Comparison of ENCODE assay signal across 12 cellular contexts in genomic region chr14:99246536-99247083, GRCh38. TPM values are rescaled to one million over a fixed set of nuclear protein-coding genes. Genes with fewer than 3 reads are reported as not detected.
DNase-seq lines count a peak whose midpoint lies in the region; ATAC-seq and TF ChIP-seq lines count a peak whose summit lies in the region.
"Had no signal": no experiment of that assay in that cellular context is flagged by ENCODE, and none has a peak within 500 bp of the region (broad histone marks: within the 10 kb centered on the region; RNA-seq: fewer than 3 reads in every experiment).

No MANE protein-coding gene starts in this region.

- no peaks in the 10 kb centered on the region for H3K9me3 ChIP-seq in duodenal mucosa (ENCODE audit: control insufficient read depth in 1 of 2, low read length in 2 of 2)

- peaks cover 0 to 6% of the 10 kb centered on the region in 2 donors for H3K27me3 ChIP-seq in duodenal mucosa (ENCODE audit: control insufficient read depth in 1 of 2, insufficient read depth in 2 of 2, low read length in 2 of 2)

- TF ChIP-seq CTCF in natural killer cell (IDR thresholded peaks at IDR 0.05), result no peak

- no peak overlapping the region for H3K27ac ChIP-seq in duodenal mucosa (ENCODE audit: low read depth, low read length)

- peak; percentile 47 for DNase-seq in stimulated activated CD4-positive, alpha-beta T cell treated with anti-CD3 and anti-CD28 coated beads, Interleukin-4, amount 100 ng/mL, for 1 hour
- no peak for DNase-seq in stimulated activated CD4-positive, alpha-beta T cell treated with anti-CD3 and anti-CD28 coated beads, Interleukin-12 subunit alpha, Interleukin-12 subunit beta, amount 100 ng/mL, for 4 hours
- DNase-seq in natural killer cell, result no peak
- no peak for DNase-seq in left ventricle myocardium superior
- DNase-seq: IMR-90; mammary epithelial cell; NCI-H748 treated with DMSO at 0.1 percent for 48 hours; stimulated activated CD4-positive, alpha-beta T cell treated with anti-CD3 and anti-CD28 coated beads, Interleukin-4, amount 100 ng/mL, for 24 hours had no signal

- peaks cover 1 to 15% of the 10 kb centered on the region in 2 donors for H3K36me3 ChIP-seq in duodenal mucosa (ENCODE audit: control insufficient read depth in 1 of 2, insufficient read depth in 2 of 2, low read length in 2 of 2)

- H3K4me3 ChIP-seq in duodenal mucosa (ENCODE audit: low read depth in 1 of 2, low read length in 2 of 2), result peak overlapping the region; percentile 9 to 28

- H3K9ac ChIP-seq in duodenal mucosa (ENCODE audit: low read depth in 1 of 2, low read length in 2 of 2), result no peak overlapping the region

- no peaks in the 10 kb centered on the region for H3K9me3 Mint-ChIP-seq in natural killer cell

- peaks cover 9 to 39% of the 10 kb centered on the region in 2 donors for H3K4me1 ChIP-seq in duodenal mucosa (ENCODE audit: control insufficient read depth in 1 of 2, insufficient read depth in 2 of 2, low read length in 2 of 2)

- ATAC-seq in natural killer cell, result peak; percentile 31 to 55 (median 45)
- ATAC-seq in HG03571 (IDR thresholded peaks at IDR 0.05; ENCODE audit: unreplicated experiment), result no peak
- ATAC-seq in HG03442 (IDR thresholded peaks at IDR 0.05; ENCODE audit: unreplicated experiment), result no peak
- ATAC-seq in HG03457 (IDR thresholded peaks at IDR 0.05; ENCODE audit: unreplicated experiment), result no peak
- ATAC-seq in left ventricle myocardium superior, result no peak

- intact Hi-C loops in natural killer cell (cut with micrococcal nuclease) (no loop called here), left ventricle myocardium superior (cut with micrococcal nuclease) (no loop called here)

- peaks cover 79 to 81% of the 10 kb centered on the region in 2 donors for H3K4me1 Mint-ChIP-seq in natural killer cell

- no peaks in the 10 kb centered on the region for H3K36me3 Mint-ChIP-seq in natural killer cell

- no peaks in the 10 kb centered on the region for H3K27me3 Mint-ChIP-seq in natural killer cell (ENCODE audit: low read depth in 2 of 2)

- H3K4me3 Mint-ChIP-seq in natural killer cell, result peak overlapping the region; percentile 80

- peak overlapping the region; percentile 69 to 75 for H3K27ac Mint-ChIP-seq in natural killer cell

RNA-seq across cellular contexts. Expression of gene BCL11B, which starts 25.4 kb away (rescaled TPM):
- total RNA-seq in natural killer cell, result 10 to 100 TPM; 43.5 to 61.5 (median 56.2) TPM
- total RNA-seq in left ventricle myocardium superior, result 0.20 TPM

Comparison
In these comparisons a context has a peak if more than half of its experiments do, and no peak if none do; other contexts are left out.
1. ATAC-seq: peak in natural killer cell (3 of 3); none in HG03571 (single experiment), HG03442 (single experiment), HG03457 (single experiment) and left ventricle myocardium superior (single experiment).
2. RNA of gene BCL11B, which starts 25.4 kb away (total RNA-seq): 43.5 to 61.5 TPM in natural killer cell; 0.20 TPM in left ventricle myocardium superior (single experiment); every median in the first group is over 10 times any median in the second.